1 cellular context compared by ENCODE assay signal in the genomic region with DNA sequence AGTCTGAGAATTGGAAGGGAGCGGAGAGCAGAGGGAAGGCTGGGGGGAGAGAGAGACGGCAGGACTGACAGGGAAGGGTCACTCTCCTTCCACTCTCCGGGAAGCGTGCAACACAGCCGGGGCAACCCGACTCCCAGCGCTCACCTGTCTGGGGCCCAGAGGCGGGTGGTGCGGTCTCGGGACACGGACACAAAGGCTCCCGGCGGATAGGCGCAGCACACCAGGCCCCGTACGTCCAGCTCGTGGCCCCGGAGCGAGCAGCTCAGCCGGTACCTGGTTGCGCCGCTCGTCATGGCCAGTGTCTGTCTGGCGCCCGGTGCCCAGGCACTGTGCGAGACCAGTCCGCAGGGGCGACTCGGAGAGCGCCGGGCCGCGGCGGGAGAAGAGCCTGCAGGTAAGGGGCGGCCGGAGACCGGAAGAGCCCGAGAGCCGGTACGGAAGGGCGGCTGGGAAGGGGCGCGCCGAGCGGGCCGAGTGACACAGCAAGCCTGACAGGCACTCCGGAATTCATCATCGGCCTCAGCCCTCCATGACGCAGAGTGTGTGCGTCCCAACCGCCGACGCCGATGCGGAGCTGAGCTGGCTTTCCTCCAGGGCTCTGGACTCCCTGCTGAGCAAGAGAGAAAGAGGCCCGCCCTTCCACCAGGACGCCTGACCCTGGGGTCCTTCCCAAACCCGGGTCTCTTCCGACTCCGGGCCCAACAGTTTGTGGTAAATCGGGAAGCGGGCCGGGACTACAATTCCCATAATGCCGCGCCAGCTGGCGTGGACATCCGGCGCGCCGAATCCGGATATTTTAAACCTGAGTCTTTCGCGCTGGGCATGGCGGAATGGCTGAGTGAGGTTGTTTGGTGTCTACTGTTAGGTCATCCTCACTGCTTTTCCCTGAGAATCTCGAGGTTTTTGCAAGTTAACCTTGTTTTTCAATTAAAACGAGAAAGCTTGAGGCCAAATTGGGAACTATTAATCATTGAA.
TF ChIP-seq lines count a peak whose summit lies in the region.

A gene (minus strand): TSS at position 490 of the 975 bp plus-strand sequence. CDS start 197 bp downstream, at position 293.

TF ChIP-seq in K562, 482 proteins besides CTCF, POLR2A, EP300 and RAD21 (continued from another document and continues in another):
- TF ChIP-seq, protein P1, sequence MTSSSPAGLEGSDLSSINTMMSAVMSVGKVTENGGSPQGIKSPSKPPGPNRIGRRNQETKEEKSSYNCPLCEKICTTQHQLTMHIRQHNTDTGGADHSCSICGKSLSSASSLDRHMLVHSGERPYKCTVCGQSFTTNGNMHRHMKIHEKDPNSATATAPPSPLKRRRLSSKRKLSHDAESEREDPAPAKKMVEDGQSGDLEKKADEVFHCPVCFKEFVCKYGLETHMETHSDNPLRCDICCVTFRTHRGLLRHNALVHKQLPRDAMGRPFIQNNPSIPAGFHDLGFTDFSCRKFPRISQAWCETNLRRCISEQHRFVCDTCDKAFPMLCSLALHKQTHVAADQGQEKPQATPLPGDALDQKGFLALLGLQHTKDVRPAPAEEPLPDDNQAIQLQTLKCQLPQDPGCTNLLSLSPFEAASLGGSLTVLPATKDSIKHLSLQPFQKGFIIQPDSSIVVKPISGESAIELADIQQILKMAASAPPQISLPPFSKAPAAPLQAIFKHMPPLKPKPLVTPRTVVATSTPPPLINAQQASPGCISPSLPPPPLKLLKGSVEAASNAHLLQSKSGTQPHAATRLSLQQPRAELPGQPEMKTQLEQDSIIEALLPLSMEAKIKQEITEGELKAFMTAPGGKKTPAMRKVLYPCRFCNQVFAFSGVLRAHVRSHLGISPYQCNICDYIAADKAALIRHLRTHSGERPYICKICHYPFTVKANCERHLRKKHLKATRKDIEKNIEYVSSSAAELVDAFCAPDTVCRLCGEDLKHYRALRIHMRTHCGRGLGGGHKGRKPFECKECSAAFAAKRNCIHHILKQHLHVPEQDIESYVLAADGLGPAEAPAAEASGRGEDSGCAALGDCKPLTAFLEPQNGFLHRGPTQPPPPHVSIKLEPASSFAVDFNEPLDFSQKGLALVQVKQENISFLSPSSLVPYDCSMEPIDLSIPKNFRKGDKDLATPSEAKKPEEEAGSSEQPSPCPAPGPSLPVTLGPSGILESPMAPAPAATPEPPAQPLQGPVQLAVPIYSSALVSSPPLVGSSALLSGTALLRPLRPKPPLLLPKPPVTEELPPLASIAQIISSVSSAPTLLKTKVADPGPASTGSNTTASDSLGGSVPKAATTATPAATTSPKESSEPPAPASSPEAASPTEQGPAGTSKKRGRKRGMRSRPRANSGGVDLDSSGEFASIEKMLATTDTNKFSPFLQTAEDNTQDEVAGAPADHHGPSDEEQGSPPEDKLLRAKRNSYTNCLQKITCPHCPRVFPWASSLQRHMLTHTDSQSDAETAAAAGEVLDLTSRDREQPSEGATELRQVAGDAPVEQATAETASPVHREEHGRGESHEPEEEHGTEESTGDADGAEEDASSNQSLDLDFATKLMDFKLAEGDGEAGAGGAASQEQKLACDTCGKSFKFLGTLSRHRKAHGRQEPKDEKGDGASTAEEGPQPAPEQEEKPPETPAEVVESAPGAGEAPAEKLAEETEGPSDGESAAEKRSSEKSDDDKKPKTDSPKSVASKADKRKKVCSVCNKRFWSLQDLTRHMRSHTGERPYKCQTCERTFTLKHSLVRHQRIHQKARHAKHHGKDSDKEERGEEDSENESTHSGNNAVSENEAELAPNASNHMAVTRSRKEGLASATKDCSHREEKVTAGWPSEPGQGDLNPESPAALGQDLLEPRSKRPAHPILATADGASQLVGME (CRISPR knock-in tag; IDR thresholded peaks at IDR 0.05): no peak
- TF ChIP-seq HMGN3 (IDR thresholded peaks at IDR 0.05; ENCODE audit: borderline replicate concordance, extremely low read depth, insufficient read length, low read depth, low read length): no peak
- TF ChIP-seq CAMTA2 (CRISPR knock-in tag; conservative IDR thresholded peaks at IDR 0.05): no peak
- TF ChIP-seq, protein P2, sequence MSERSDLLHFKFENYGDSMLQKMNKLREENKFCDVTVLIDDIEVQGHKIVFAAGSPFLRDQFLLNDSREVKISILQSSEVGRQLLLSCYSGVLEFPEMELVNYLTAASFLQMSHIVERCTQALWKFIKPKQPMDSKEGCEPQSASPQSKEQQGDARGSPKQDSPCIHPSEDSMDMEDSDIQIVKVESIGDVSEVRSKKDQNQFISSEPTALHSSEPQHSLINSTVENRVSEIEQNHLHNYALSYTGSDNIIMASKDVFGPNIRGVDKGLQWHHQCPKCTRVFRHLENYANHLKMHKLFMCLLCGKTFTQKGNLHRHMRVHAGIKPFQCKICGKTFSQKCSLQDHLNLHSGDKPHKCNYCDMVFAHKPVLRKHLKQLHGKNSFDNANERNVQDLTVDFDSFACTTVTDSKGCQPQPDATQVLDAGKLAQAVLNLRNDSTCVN (CRISPR knock-in tag; IDR thresholded peaks at IDR 0.05): no peak
- no peak for TF ChIP-seq SAFB (IDR thresholded peaks at IDR 0.05; ENCODE audit: borderline replicate concordance, low read depth, low read length)
- TF ChIP-seq SMARCB1 (IDR thresholded peaks at IDR 0.05; ENCODE audit: insufficient read length, low read depth): no peak
- TF ChIP-seq, protein P3, sequence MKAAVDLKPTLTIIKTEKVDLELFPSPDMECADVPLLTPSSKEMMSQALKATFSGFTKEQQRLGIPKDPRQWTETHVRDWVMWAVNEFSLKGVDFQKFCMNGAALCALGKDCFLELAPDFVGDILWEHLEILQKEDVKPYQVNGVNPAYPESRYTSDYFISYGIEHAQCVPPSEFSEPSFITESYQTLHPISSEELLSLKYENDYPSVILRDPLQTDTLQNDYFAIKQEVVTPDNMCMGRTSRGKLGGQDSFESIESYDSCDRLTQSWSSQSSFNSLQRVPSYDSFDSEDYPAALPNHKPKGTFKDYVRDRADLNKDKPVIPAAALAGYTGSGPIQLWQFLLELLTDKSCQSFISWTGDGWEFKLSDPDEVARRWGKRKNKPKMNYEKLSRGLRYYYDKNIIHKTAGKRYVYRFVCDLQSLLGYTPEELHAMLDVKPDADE (conservative IDR thresholded peaks at IDR 0.05; ENCODE audit: control insufficient read depth, low read depth, low read length): 0 out of 2 replicates have a peak, but pooled peaks have one; percentile 46
- TF ChIP-seq, protein P4, sequence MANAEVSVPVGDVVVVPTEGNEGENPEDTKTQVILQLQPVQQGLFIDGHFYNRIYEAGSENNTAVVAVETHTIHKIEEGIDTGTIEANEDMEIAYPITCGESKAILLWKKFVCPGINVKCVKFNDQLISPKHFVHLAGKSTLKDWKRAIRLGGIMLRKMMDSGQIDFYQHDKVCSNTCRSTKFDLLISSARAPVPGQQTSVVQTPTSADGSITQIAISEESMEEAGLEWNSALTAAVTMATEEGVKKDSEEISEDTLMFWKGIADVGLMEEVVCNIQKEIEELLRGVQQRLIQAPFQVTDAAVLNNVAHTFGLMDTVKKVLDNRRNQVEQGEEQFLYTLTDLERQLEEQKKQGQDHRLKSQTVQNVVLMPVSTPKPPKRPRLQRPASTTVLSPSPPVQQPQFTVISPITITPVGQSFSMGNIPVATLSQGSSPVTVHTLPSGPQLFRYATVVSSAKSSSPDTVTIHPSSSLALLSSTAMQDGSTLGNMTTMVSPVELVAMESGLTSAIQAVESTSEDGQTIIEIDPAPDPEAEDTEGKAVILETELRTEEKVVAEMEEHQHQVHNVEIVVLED (CRISPR knock-in tag; IDR thresholded peaks at IDR 0.05): no peak
- no peak for TF ChIP-seq HIVEP1 (CRISPR knock-in tag; IDR thresholded peaks at IDR 0.05)
- TF ChIP-seq, protein P5, sequence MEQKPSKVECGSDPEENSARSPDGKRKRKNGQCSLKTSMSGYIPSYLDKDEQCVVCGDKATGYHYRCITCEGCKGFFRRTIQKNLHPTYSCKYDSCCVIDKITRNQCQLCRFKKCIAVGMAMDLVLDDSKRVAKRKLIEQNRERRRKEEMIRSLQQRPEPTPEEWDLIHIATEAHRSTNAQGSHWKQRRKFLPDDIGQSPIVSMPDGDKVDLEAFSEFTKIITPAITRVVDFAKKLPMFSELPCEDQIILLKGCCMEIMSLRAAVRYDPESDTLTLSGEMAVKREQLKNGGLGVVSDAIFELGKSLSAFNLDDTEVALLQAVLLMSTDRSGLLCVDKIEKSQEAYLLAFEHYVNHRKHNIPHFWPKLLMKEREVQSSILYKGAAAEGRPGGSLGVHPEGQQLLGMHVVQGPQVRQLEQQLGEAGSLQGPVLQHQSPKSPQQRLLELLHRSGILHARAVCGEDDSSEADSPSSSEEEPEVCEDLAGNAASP (IDR thresholded peaks at IDR 0.05): no peak
- TF ChIP-seq, protein P6, sequence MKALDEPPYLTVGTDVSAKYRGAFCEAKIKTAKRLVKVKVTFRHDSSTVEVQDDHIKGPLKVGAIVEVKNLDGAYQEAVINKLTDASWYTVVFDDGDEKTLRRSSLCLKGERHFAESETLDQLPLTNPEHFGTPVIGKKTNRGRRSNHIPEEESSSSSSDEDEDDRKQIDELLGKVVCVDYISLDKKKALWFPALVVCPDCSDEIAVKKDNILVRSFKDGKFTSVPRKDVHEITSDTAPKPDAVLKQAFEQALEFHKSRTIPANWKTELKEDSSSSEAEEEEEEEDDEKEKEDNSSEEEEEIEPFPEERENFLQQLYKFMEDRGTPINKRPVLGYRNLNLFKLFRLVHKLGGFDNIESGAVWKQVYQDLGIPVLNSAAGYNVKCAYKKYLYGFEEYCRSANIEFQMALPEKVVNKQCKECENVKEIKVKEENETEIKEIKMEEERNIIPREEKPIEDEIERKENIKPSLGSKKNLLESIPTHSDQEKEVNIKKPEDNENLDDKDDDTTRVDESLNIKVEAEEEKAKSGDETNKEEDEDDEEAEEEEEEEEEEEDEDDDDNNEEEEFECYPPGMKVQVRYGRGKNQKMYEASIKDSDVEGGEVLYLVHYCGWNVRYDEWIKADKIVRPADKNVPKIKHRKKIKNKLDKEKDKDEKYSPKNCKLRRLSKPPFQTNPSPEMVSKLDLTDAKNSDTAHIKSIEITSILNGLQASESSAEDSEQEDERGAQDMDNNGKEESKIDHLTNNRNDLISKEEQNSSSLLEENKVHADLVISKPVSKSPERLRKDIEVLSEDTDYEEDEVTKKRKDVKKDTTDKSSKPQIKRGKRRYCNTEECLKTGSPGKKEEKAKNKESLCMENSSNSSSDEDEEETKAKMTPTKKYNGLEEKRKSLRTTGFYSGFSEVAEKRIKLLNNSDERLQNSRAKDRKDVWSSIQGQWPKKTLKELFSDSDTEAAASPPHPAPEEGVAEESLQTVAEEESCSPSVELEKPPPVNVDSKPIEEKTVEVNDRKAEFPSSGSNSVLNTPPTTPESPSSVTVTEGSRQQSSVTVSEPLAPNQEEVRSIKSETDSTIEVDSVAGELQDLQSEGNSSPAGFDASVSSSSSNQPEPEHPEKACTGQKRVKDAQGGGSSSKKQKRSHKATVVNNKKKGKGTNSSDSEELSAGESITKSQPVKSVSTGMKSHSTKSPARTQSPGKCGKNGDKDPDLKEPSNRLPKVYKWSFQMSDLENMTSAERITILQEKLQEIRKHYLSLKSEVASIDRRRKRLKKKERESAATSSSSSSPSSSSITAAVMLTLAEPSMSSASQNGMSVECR (CRISPR knock-in tag; IDR thresholded peaks at IDR 0.05): peak; percentile 61
- TF ChIP-seq BRF1 (IDR thresholded peaks at IDR 0.05; ENCODE audit: borderline replicate concordance, extremely low read depth, insufficient read length): no peak
- no peak for TF ChIP-seq FUS (optimal IDR thresholded peaks at IDR 0.05; ENCODE audit: low read depth, low read length)
- no peak for TF ChIP-seq PRPF4 (IDR thresholded peaks at IDR 0.05; ENCODE audit: insufficient read depth, low read depth, low read length, poor library complexity, severe bottlenecking)
- TF ChIP-seq DIDO1 (tag; IDR thresholded peaks at IDR 0.05; ENCODE audit: low read depth): peak; percentile 59; the same call in 1 of the 2 replicates
- TF ChIP-seq CREB1 (IDR thresholded peaks at IDR 0.05): peak; percentile 96
- TF ChIP-seq CREB1 (CRISPR knock-in tag; IDR thresholded peaks at IDR 0.05): peak; percentile 94
- no peak for TF ChIP-seq ZNF79 (CRISPR knock-in tag; IDR thresholded peaks at IDR 0.05; ENCODE audit: low read depth)
- TF ChIP-seq DNMT1 (IDR thresholded peaks at IDR 0.05): no peak
- TF ChIP-seq ZNF282 (CRISPR knock-in tag; IDR thresholded peaks at IDR 0.05): no peak
- TF ChIP-seq NFYB (IDR thresholded peaks at IDR 0.05; ENCODE audit: extremely low read depth, insufficient read length): no peak
- TF ChIP-seq NFE2L1 (tag; IDR thresholded peaks at IDR 0.05; ENCODE audit: borderline replicate concordance, low read depth): no peak
- TF ChIP-seq KAT8 (IDR thresholded peaks at IDR 0.05; ENCODE audit: low read depth): no peak
- TF ChIP-seq ESRRA (IDR thresholded peaks at IDR 0.05; ENCODE audit: borderline replicate concordance, low read depth): no peak
- TF ChIP-seq ZBTB8A (IDR thresholded peaks at IDR 0.05; ENCODE audit: partially characterized antibody): no peak
- no peak for TF ChIP-seq MXI1 (IDR thresholded peaks at IDR 0.05; ENCODE audit: low read depth, low read length)
- no peak for TF ChIP-seq ZFP1 (CRISPR knock-in tag; IDR thresholded peaks at IDR 0.05)
- no peak for TF ChIP-seq ZNF589 (CRISPR knock-in tag; IDR thresholded peaks at IDR 0.05; ENCODE audit: low read depth)
- TF ChIP-seq ZNF780A (CRISPR knock-in tag; IDR thresholded peaks at IDR 0.05): no peak
- TF ChIP-seq HMG20B (CRISPR knock-in tag; IDR thresholded peaks at IDR 0.05): no peak
- no peak for TF ChIP-seq ZKSCAN3 (CRISPR knock-in tag; IDR thresholded peaks at IDR 0.05)
- TF ChIP-seq NCOA2 (IDR thresholded peaks at IDR 0.05; ENCODE audit: partially characterized antibody in 2 of 2): no peak
- TF ChIP-seq, protein P7, sequence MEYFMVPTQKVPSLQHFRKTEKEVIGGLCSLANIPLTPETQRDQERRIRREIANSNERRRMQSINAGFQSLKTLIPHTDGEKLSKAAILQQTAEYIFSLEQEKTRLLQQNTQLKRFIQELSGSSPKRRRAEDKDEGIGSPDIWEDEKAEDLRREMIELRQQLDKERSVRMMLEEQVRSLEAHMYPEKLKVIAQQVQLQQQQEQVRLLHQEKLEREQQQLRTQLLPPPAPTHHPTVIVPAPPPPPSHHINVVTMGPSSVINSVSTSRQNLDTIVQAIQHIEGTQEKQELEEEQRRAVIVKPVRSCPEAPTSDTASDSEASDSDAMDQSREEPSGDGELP (CRISPR knock-in tag; IDR thresholded peaks at IDR 0.05; ENCODE audit: borderline replicate concordance): peak; percentile 88
- TF ChIP-seq CBX2 (IDR thresholded peaks at IDR 0.05; ENCODE audit: insufficient read depth, low read length, poor library complexity, severe bottlenecking): no peak
- TF ChIP-seq ETV5 (CRISPR knock-in tag; IDR thresholded peaks at IDR 0.05; ENCODE audit: low read depth): peak; percentile 37; the same call in 1 of the 2 replicates
- TF ChIP-seq, protein P8, sequence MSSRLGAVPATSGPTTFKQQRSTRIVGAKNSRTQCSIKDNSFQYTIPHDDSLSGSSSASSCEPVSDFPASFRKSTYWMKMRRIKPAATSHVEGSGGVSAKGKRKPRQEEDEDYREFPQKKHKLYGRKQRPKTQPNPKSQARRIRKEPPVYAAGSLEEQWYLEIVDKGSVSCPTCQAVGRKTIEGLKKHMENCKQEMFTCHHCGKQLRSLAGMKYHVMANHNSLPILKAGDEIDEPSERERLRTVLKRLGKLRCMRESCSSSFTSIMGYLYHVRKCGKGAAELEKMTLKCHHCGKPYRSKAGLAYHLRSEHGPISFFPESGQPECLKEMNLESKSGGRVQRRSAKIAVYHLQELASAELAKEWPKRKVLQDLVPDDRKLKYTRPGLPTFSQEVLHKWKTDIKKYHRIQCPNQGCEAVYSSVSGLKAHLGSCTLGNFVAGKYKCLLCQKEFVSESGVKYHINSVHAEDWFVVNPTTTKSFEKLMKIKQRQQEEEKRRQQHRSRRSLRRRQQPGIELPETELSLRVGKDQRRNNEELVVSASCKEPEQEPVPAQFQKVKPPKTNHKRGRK (tag; IDR thresholded peaks at IDR 0.05): no peak
- peak in 1 of 2 experiments; percentile 16; a peak in 1 of 4 replicates for TF ChIP-seq SRF (CRISPR knock-in tag; IDR thresholded peaks at IDR 0.05)
- TF ChIP-seq GATA2 (CRISPR knock-in tag; IDR thresholded peaks at IDR 0.05): no peak
